ENCODE assay signal across 30 cellular contexts in the genomic region with DNA sequence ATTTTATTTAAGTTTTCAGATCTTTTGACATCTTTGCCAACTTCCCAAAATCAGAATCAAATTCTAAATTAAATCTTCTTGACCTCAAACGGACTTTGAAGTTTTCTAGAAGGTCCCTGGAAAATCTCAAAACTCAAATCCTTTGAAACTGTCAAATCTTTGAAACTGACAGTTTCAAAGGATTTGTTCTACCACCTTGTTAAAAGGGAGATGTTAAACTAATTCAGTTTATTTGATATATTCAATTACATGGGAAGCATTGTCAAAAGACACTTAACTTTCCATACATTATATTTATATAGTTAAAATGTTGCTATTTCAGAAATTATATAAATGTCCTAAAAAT. TPM values are rescaled to one million over a fixed set of nuclear protein-coding genes. Genes with fewer than 3 reads are reported as not detected.
"Had no signal": no experiment of that assay in that cellular context is flagged by ENCODE, and none has a peak within 500 bp of the region (broad histone marks: within the 10 kb centered on the region; RNA-seq: fewer than 3 reads in every experiment).

No MANE protein-coding gene starts in this region.

- H3K36me3 ChIP-seq: left ventricle myocardium inferior, neural progenitor cell, neutrophil, ovary, right atrium auricular region, right lobe of liver, tibial nerve, vagina had no signal

- H2AFZ ChIP-seq: neural progenitor cell had no signal

- H3K9me3 ChIP-seq: left ventricle myocardium inferior, neutrophil, ovary, right atrium auricular region, right lobe of liver, tibial nerve, vagina had no signal

- H3K4me3 ChIP-seq: left ventricle myocardium inferior, lung, neural progenitor cell, ovary, right atrium auricular region, right lobe of liver, smooth muscle cell, tibial nerve, vagina had no signal

- H3K27me3 ChIP-seq: neural progenitor cell, neutrophil, ovary, right atrium auricular region, right lobe of liver, vagina had no signal

- H3K27ac ChIP-seq: left ventricle myocardium inferior, neural progenitor cell, neutrophil, ovary, right atrium auricular region, right lobe of liver, tibial nerve, vagina had no signal

- FAIRE-seq: islet of Langerhans, kidney had no signal

- H3K9ac ChIP-seq: neural progenitor cell had no signal

- DNase-seq: hypothalamus; immature natural killer cell; kidney; left ventricle myocardium inferior; mesendoderm; naive B cell; natural killer cell; nephron progenitor cell; occipital lobe; ovary; right lobe of liver; stimulated activated CD4-positive, alpha-beta T cell treated with anti-CD3 and anti-CD28 coated beads, Interleukin-1b, Interleukin-23, amount 100 ng/mL, for 48 hours; stimulated activated CD4-positive, alpha-beta T cell treated with anti-CD3 and anti-CD28 coated beads, Interleukin-2, amount 100 ng/mL, for 48 hours; stimulated activated CD4-positive, alpha-beta T cell treated with anti-CD3 and anti-CD28 coated beads, Interleukin-4, amount 100 ng/mL, for 4 hours; stimulated activated CD8-positive, alpha-beta memory T cell treated with anti-CD3 and anti-CD28 coated beads, Interleukin-4, amount 100 ng/mL, for 48 hours; stimulated activated naive CD4-positive, alpha-beta T cell treated with Interleukin-2 at 50 U/mL for 16 hours; stimulated activated naive CD8-positive, alpha-beta T cell treated with anti-CD3 and anti-CD28 coated beads, Interleukin-15, amount 100 ng/mL, for 72 hours; substantia nigra had no signal

- H3K4me1 ChIP-seq: left ventricle myocardium inferior, right atrium auricular region, right lobe of liver, tibial nerve, vagina had no signal

- H3K4me2 ChIP-seq: neural progenitor cell, smooth muscle cell had no signal

- ATAC-seq: natural killer cell; right lobe of liver; stimulated activated memory B cell treated with anti-CD40 and anti-IgM and Interleukin-4, amounts not matched to agents 10 μg/mL and 1 μg/mL and 100 μg/mL, for 72 hours; stimulated activated naive CD8-positive, alpha-beta T cell treated with anti-CD3 and anti-CD28 coated beads, Interleukin-15, amount 100 ng/mL, for 72 hours had no signal

RNA-seq across cellular contexts. Expression of a gene that starts 3.4 kb away (rescaled TPM):
- total RNA-seq: left ventricle myocardium inferior, mononuclear cell, natural killer cell, skeletal muscle tissue, smooth muscle cell, vagina had no signal
- polyA plus RNA-seq: immature natural killer cell, smooth muscle cell had no signal

RNA-seq across cellular contexts. Expression of a gene that starts 34.5 kb away (rescaled TPM):
- total RNA-seq: left ventricle myocardium inferior, right atrium auricular region, skeletal muscle tissue, urinary bladder had no signal
